15 cellular contexts compared by ENCODE assay signal in the genomic region with DNA sequence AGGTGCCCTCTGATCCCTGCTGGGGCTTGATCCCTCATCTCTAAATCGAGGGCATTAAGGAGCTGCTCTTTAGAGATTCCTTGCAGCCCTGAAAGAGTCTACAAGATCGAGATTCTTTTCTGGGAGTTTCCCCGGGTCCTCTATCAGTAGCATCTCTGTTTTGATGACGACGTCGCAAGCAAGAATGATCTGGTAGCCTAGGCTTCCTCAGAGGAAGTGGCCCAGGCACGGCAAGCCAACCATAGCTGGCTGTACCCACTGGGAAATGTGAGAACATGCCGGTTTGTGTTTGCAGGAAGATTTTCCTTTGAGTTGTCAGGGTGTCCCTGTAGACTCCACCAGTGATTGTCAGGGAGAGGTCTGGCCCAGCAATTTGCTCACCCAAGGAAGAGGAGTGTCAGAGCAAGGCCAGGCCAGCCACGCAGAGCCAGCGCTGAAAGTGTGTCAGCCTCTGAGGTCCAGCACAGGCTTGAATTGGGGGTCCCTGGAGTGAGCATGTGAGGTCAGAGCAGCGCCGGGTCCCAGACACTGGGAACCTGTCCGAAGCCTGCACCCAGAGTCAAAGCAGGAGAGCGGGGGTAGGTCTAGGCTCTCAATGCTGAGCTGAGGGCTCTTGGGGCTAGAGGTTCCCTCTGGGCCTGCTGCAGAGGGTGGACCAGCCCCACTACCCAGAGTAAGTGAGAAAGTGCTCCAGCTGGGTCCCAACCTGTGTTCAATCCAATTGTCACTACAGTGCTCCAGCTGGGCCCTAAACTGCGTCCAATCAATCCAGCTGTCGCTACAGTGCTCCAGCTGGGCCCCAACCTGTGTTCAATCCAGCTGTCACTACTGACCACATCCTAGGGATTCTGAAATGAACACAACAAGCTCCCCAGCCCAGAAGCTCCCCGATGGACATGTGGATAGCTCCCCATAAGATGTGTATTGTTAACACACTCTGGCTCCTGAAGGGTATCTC.
DNase-seq lines count a peak whose midpoint lies in the region; ATAC-seq lines count a peak whose summit lies in the region.
"Had no signal": no experiment of that assay in that cellular context is flagged by ENCODE, and none has a peak within 500 bp of the region (broad histone marks: within the 10 kb centered on the region; RNA-seq: fewer than 3 reads in every experiment).

No MANE protein-coding gene starts in this region.

- peak overlapping the region; percentile 43 for H3K27ac Mint-ChIP-seq in activated CD4-positive, alpha-beta T cell treated with anti-CD3 and anti-CD28 coated beads for 36 hours
- peak overlapping the region; percentile 86 for H3K27ac Mint-ChIP-seq in activated T-helper 2 cell treated with anti-CD3 and anti-CD28 coated beads, Interferon-gamma antibody, Interleukin-2, Interleukin-4, amounts not matched to agents 10 μg/mL and 5 μg/mL and 100 μg/mL, durations not matched to agents 14 hours and 24 hours and 36 hours
- H3K27ac Mint-ChIP-seq: natural killer cell had no signal

- intact Hi-C loops in activated CD4-positive, alpha-beta T cell treated with anti-CD3 and anti-CD28 coated beads for 36 hours (cut with DNase I, micrococcal nuclease) = no loop called here
- intact Hi-C loops in activated T-helper 2 cell treated with anti-CD3 and anti-CD28 coated beads, Interferon-gamma antibody, Interleukin-2, Interleukin-4, amounts not matched to agents 10 μg/mL and 5 μg/mL and 100 μg/mL, durations not matched to agents 14 hours and 24 hours and 36 hours (cut with micrococcal nuclease) = no loop called here

- POLR2A ChIA-PET in activated CD4-positive, alpha-beta T cell treated with anti-CD3 and anti-CD28 coated beads for 36 hours (lab: Charles Lee) = no interaction called here

- ATAC-seq in activated CD4-positive, alpha-beta T cell treated with anti-CD3 and anti-CD28 coated beads for 36 hours = no peak
- peak; percentile 26 for ATAC-seq in GM21825 (IDR thresholded peaks at IDR 0.05; ENCODE audit: unreplicated experiment)

- CTCF ChIA-PET in activated CD4-positive, alpha-beta T cell treated with anti-CD3 and anti-CD28 coated beads for 36 hours (lab: Charles Lee) = interaction anchor here (0.7 kb wide), 1 partner anchor 142 kb away, joined by 3 read pairs; no protein-coding TSS in a partner anchor

- no peak for DNase-seq in activated CD4-positive, alpha-beta T cell treated with anti-CD3 and anti-CD28 coated beads for 36 hours
- no peak for DNase-seq in activated CD4-positive, alpha-beta T cell treated with anti-CD3 and anti-CD28 coated beads, Interleukin-2, amount 50 U/mL, for 1 hour
- no peak for DNase-seq in activated T-helper 2 cell treated with anti-CD3 and anti-CD28 coated beads, Interferon-gamma antibody, Interleukin-2, Interleukin-4, amounts not matched to agents 10 μg/mL and 5 μg/mL and 100 μg/mL, durations not matched to agents 14 hours and 24 hours and 36 hours (ENCODE audit: low spot score)
- peak; percentile 5 for DNase-seq in stimulated activated CD8-positive, alpha-beta memory T cell treated with anti-CD3 and anti-CD28 coated beads, Interleukin-12 subunit alpha, Interleukin-12 subunit beta, amount 100 ng/mL, for 1 hour (ENCODE audit: low read depth)
- no peak for DNase-seq in SHP77 (lab: John Stamatoyannopoulos, UW)
- DNase-seq in activated CD4-positive, CD25-positive, alpha-beta regulatory T cell treated with anti-CD3 and anti-CD28 coated beads, Interleukin-2, amount 50 U/mL, for 72 hours = no peak
- no peak for DNase-seq in NK-92 treated with Interleukin-12 subunit alpha and Interleukin-12 subunit beta, amount 100 ng/mL, for 24 hours (lab: John Stamatoyannopoulos, UW)
- DNase-seq: activated CD8-positive, alpha-beta memory T cell treated with anti-CD3 and anti-CD28 coated beads, Interleukin-2, amount 50 U/mL, for 48 hours; left cardiac atrium; natural killer cell; NCI-H2171 treated with DMSO at 0.1 percent for 48 hours; stimulated activated CD4-positive, alpha-beta T cell treated with anti-CD3 and anti-CD28 coated beads, Interleukin-2, amount 100 ng/mL, for 48 hours; stimulated activated naive CD4-positive, alpha-beta T cell had no signal

- H3K36me3 Mint-ChIP-seq in activated CD4-positive, alpha-beta T cell treated with anti-CD3 and anti-CD28 coated beads for 36 hours (ENCODE audit: low read depth) = no peaks in the 10 kb centered on the region
- H3K36me3 Mint-ChIP-seq in activated T-helper 2 cell treated with anti-CD3 and anti-CD28 coated beads, Interferon-gamma antibody, Interleukin-2, Interleukin-4, amounts not matched to agents 10 μg/mL and 5 μg/mL and 100 μg/mL, durations not matched to agents 14 hours and 24 hours and 36 hours (ENCODE audit: low read depth) = peaks cover 27% of the 10 kb centered on the region
- H3K36me3 Mint-ChIP-seq: CD8-positive, alpha-beta memory T cell; natural killer cell had no signal

- H3K4me1 Mint-ChIP-seq in activated CD4-positive, alpha-beta T cell treated with anti-CD3 and anti-CD28 coated beads for 36 hours = peaks cover 15% of the 10 kb centered on the region
- peaks cover 68% of the 10 kb centered on the region for H3K4me1 Mint-ChIP-seq in activated T-helper 2 cell treated with anti-CD3 and anti-CD28 coated beads, Interferon-gamma antibody, Interleukin-2, Interleukin-4, amounts not matched to agents 10 μg/mL and 5 μg/mL and 100 μg/mL, durations not matched to agents 14 hours and 24 hours and 36 hours (ENCODE audit: low read depth)

- H3K9me3 Mint-ChIP-seq in activated CD4-positive, alpha-beta T cell treated with anti-CD3 and anti-CD28 coated beads for 36 hours (ENCODE audit: low read depth) = no peaks in the 10 kb centered on the region
- H3K9me3 Mint-ChIP-seq in activated T-helper 2 cell treated with anti-CD3 and anti-CD28 coated beads, Interferon-gamma antibody, Interleukin-2, Interleukin-4, amounts not matched to agents 10 μg/mL and 5 μg/mL and 100 μg/mL, durations not matched to agents 14 hours and 24 hours and 36 hours = no peaks in the 10 kb centered on the region
- H3K9me3 Mint-ChIP-seq: CD8-positive, alpha-beta memory T cell; natural killer cell had no signal

- peaks cover 3% of the 10 kb centered on the region for H3K27me3 Mint-ChIP-seq in activated CD4-positive, alpha-beta T cell treated with anti-CD3 and anti-CD28 coated beads for 36 hours
- no peaks in the 10 kb centered on the region for H3K27me3 Mint-ChIP-seq in activated T-helper 2 cell treated with anti-CD3 and anti-CD28 coated beads, Interferon-gamma antibody, Interleukin-2, Interleukin-4, amounts not matched to agents 10 μg/mL and 5 μg/mL and 100 μg/mL, durations not matched to agents 14 hours and 24 hours and 36 hours (ENCODE audit: low read depth)

- H3K4me3 Mint-ChIP-seq in activated CD4-positive, alpha-beta T cell treated with anti-CD3 and anti-CD28 coated beads for 36 hours = no peak overlapping the region
- no peak overlapping the region for H3K4me3 Mint-ChIP-seq in activated T-helper 2 cell treated with anti-CD3 and anti-CD28 coated beads, Interferon-gamma antibody, Interleukin-2, Interleukin-4, amounts not matched to agents 10 μg/mL and 5 μg/mL and 100 μg/mL, durations not matched to agents 14 hours and 24 hours and 36 hours (ENCODE audit: low read depth)
- H3K4me3 Mint-ChIP-seq: natural killer cell had no signal
